ENCODE assay signal across 14 cellular contexts in the genomic region with DNA sequence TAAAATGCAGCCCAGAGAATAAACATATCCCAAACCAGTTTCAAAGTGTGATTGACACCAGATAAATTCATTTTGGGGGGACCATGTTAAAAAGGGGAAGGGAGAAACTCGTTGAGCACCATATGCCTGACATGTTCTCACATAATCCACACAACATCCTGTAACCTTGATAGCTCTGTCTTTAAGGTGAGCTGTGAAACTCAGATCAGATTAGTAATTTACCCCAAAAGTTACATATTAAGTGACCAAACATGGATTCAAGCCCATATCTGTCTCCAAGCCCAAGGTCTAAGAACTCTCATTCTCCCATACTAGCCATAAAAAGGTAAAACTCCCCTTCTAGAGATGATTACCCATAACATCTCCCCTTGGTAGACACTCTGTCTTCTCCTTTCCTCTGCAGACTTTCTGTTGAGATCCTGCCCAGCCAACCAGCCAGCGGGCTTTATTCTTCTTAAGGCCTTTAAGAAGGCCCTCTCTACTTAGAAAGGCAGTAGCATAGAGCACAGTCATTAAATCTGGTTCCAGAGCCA.
DNase-seq lines count a peak whose midpoint lies in the region; ATAC-seq and TF ChIP-seq lines count a peak whose summit lies in the region.
"Had no signal": no experiment of that assay in that cellular context is flagged by ENCODE, and none has a peak within 500 bp of the region (broad histone marks: within the 10 kb centered on the region; RNA-seq: fewer than 3 reads in every experiment).

No MANE protein-coding gene starts in this region.

- ATAC-seq in GM19025 (IDR thresholded peaks at IDR 0.05; ENCODE audit: low read depth, unreplicated experiment) (peak; percentile 44), HG02588 (IDR thresholded peaks at IDR 0.05; ENCODE audit: unreplicated experiment) (peak; percentile 33), HG03469 (IDR thresholded peaks at IDR 0.05; ENCODE audit: unreplicated experiment) (peak; percentile 36), HG03045 (IDR thresholded peaks at IDR 0.05; ENCODE audit: unreplicated experiment) (no peak)
- ATAC-seq: stimulated activated naive CD8-positive, alpha-beta T cell treated with anti-CD3 and anti-CD28 coated beads, Interleukin-15, Interleukin-2, amounts not matched to agents 100 U/mL and 50 U/mL, for 24 hours had no signal

- peaks cover 0 to 22% (median 1%) of the 10 kb centered on the region in 4 donors for H3K4me1 ChIP-seq in tibial nerve

- TF ChIP-seq EP300 in tibial nerve (IDR thresholded peaks at IDR 0.05): no peak

- DNase-seq in EL (no peak), tibial nerve (ENCODE audit: low spot score in 2 of 2) (no peak), pons (ENCODE audit: low spot score) (no peak)
- DNase-seq: activated gamma-delta T cell; midbrain; NCI-H774; stimulated activated naive CD8-positive, alpha-beta T cell treated with anti-CD3 and anti-CD28 coated beads, Interleukin-15, Interleukin-2, amounts not matched to agents 100 U/mL and 50 U/mL, for 24 hours had no signal

- peaks cover 85% of the 10 kb centered on the region for H3K4me1 Mint-ChIP-seq in nephron

- H3K9me3 Mint-ChIP-seq in nephron: no peaks in the 10 kb centered on the region

- H3K27me3 ChIP-seq in tibial nerve: no peaks in the 10 kb centered on the region

- H3K9me3 ChIP-seq in tibial nerve: no peaks in the 10 kb centered on the region

- WGBS in tibial nerve, 2 donors: 95 to 100% methylated on average over 2 of the region's 2 CpGs

- no peak overlapping the region for H3K27ac ChIP-seq in tibial nerve
- H3K27ac ChIP-seq: C4-2B had no signal

- H3K27ac Mint-ChIP-seq in nephron: peak overlapping the region; percentile 11 to 96 (median 89)

- TF ChIP-seq CTCF in nephron (IDR thresholded peaks at IDR 0.05; ENCODE audit: unreplicated experiment in 3 of 3) (no peak), tibial nerve (IDR thresholded peaks at IDR 0.05) (no peak)

- TF ChIP-seq POLR2A in tibial nerve (IDR thresholded peaks at IDR 0.05): no peak

- H3K36me3 ChIP-seq in tibial nerve: no peaks in the 10 kb centered on the region

- H3K27me3 Mint-ChIP-seq in nephron (ENCODE audit: low read depth): no peaks in the 10 kb centered on the region

- no peak overlapping the region for H3K4me3 Mint-ChIP-seq in nephron

- H3K36me3 Mint-ChIP-seq in nephron (ENCODE audit: low read depth): peaks cover 6% of the 10 kb centered on the region

- H3K4me3 ChIP-seq in tibial nerve: no peak overlapping the region
- H3K4me3 ChIP-seq: skin epidermis had no signal
